In genomic region chr1:60162941-60163340, GRCh38 we compare ENCODE assay signal across 23 cellular contexts.
DNase-seq lines count a peak whose midpoint lies in the region; ATAC-seq, FAIRE-seq and TF ChIP-seq lines count a peak whose summit lies in the region.
"Had no signal": no experiment of that assay in that cellular context is flagged by ENCODE, and none has a peak within 500 bp of the region (broad histone marks: within the 10 kb centered on the region; RNA-seq: fewer than 3 reads in every experiment).

No MANE protein-coding gene starts in this region.

- H3K4me2 ChIP-seq in mesenchymal stem cell (ENCODE audit: low read length, poor library complexity, severe bottlenecking) (no peak overlapping the region), HepG2 (ENCODE audit: low read depth, low read length) (no peak overlapping the region), smooth muscle cell (no peak overlapping the region)
- H3K4me2 ChIP-seq: BLaER1 had no signal

- POLR2A ChIA-PET in HepG2 (lab: Yijun Ruan, JAX): no interaction called here

- H2BK5ac ChIP-seq in mesenchymal stem cell (ENCODE audit: low read depth, low read length, poor library complexity, severe bottlenecking): no peak overlapping the region

- H3K4me3 ChIP-seq in mesenchymal stem cell (ENCODE audit: insufficient read depth in 1 of 2, low read depth in 1 of 2, low read length in 2 of 2) (no peak overlapping the region), HepG2 (replicated peaks in 1 of 3; ENCODE audit: insufficient read depth in 1 of 3, low read depth in 2 of 3, low read length in 3 of 3) (no peak overlapping the region), smooth muscle cell (no peak overlapping the region)
- H3K4me3 ChIP-seq: BLaER1, GM12878 had no signal

- no peak overlapping the region for H4K8ac ChIP-seq in mesenchymal stem cell (ENCODE audit: low read length)

- no TSS peak for BruUV-seq in HepG2 (replicated peaks; lab: Mats Ljungman, UMichigan)

- H3K4me1 ChIP-seq in mesenchymal stem cell (ENCODE audit: control insufficient read depth, insufficient read depth, low read depth, low read length): no peaks in the 10 kb centered on the region
- no peaks in the 10 kb centered on the region for H3K4me1 ChIP-seq in HepG2 (ENCODE audit: insufficient read depth, low read length)
- H3K4me1 ChIP-seq in smooth muscle cell (ENCODE audit: low read depth): no peaks in the 10 kb centered on the region
- H3K4me1 ChIP-seq: BE2C, BLaER1, Caco-2 had no signal

- H4K20me1 ChIP-seq in HepG2 (ENCODE audit: insufficient read depth, low read length): no peaks in the 10 kb centered on the region
- H4K20me1 ChIP-seq in smooth muscle cell (ENCODE audit: low read depth): no peaks in the 10 kb centered on the region
- H4K20me1 ChIP-seq: BLaER1 had no signal

- H3K36me3 ChIP-seq in mesenchymal stem cell (ENCODE audit: control insufficient read depth in 1 of 2, insufficient read depth in 2 of 2, low read depth in 1 of 2, low read length in 2 of 2): no peaks in the 10 kb centered on the region
- H3K36me3 ChIP-seq in HepG2 (replicated peaks in 1 of 2; ENCODE audit: control insufficient read depth in 1 of 2, insufficient read depth in 2 of 2, low read length in 2 of 2): no peaks in the 10 kb centered on the region
- H3K36me3 ChIP-seq in smooth muscle cell (ENCODE audit: low read depth): no peaks in the 10 kb centered on the region
- H3K36me3 ChIP-seq: BE2C, BLaER1 had no signal

- no peaks in the 10 kb centered on the region for H3F3A ChIP-seq in smooth muscle cell (ENCODE audit: low read depth)

- H2AFZ ChIP-seq in mesenchymal stem cell (ENCODE audit: low read depth, low read length): no peak overlapping the region
- no peak overlapping the region for H2AFZ ChIP-seq in HepG2 (ENCODE audit: low read length)
- no peak overlapping the region for H2AFZ ChIP-seq in smooth muscle cell (ENCODE audit: low read depth)

- H3K18ac ChIP-seq in mesenchymal stem cell (ENCODE audit: low read depth in 1 of 2, low read length in 2 of 2): no peak overlapping the region

- no peak overlapping the region for H2AK5ac ChIP-seq in mesenchymal stem cell (ENCODE audit: low read length, severe bottlenecking)

- TF ChIP-seq POLR2A in HepG2 (IDR thresholded peaks at IDR 0.05; ENCODE audit: insufficient read depth in 1 of 2, low read depth in 2 of 2, low read length in 2 of 2): no peak

- H3K27me3 ChIP-seq in mesenchymal stem cell (ENCODE audit: control insufficient read depth in 1 of 2, insufficient read depth in 1 of 2, low read length in 2 of 2) (no peaks in the 10 kb centered on the region), HepG2 (ENCODE audit: control insufficient read depth in 1 of 2, insufficient read depth in 2 of 2, low read length in 2 of 2) (peaks cover 0 to 4% of the 10 kb centered on the region in 2 experiments; a peak in 2 of 5 replicates), smooth muscle cell (ENCODE audit: low read depth) (peaks cover 3% of the 10 kb centered on the region)
- H3K27me3 ChIP-seq: BE2C, BLaER1 had no signal

- in situ Hi-C loops in HepG2 (cut with HindIII; ENCODE audit: extremely low pct_ligation_motif_present, low pct_unique_long_range_greater_than_20kb): no loop called here

- no peak for TF ChIP-seq RAD21 in HepG2 (CRISPR knock-in tag; IDR thresholded peaks at IDR 0.05)

- no peaks in the 10 kb centered on the region for H3K79me1 ChIP-seq in mesenchymal stem cell (replicated peaks; ENCODE audit: low read length, poor library complexity, severe bottlenecking)

- no peak overlapping the region for H3K14ac ChIP-seq in mesenchymal stem cell (ENCODE audit: low read length in 2 of 2)

- H2BK15ac ChIP-seq in mesenchymal stem cell (ENCODE audit: low read depth, poor library complexity, severe bottlenecking): no peak overlapping the region

- ATAC-seq in HepG2: no peak
- ATAC-seq: GM12878 had no signal

- CTCF ChIA-PET in HepG2 (lab: Yijun Ruan, JAX; ENCODE audit: low intra/inter-chr PET ratio, low total read pairs): no interaction called here

- peak overlapping the region; percentile 20 for H3K27ac ChIP-seq in mesenchymal stem cell (ENCODE audit: low read length, poor library complexity, severe bottlenecking)
- H3K27ac ChIP-seq in HepG2 (ENCODE audit: extremely low read length, insufficient read depth, low read length): no peak overlapping the region
- H3K27ac ChIP-seq in smooth muscle cell (ENCODE audit: low read depth): no peak overlapping the region
- H3K27ac ChIP-seq: BLaER1 had no signal

- no peak for TF ChIP-seq CTCF in HepG2 (CRISPR knock-in tag; IDR thresholded peaks at IDR 0.05)
- TF ChIP-seq CTCF in smooth muscle cell (IDR thresholded peaks at IDR 0.05; ENCODE audit: borderline replicate concordance, insufficient read depth, poor library complexity, severe bottlenecking): no peak

- peak; percentile 11 for DNase-seq in NCI-H69 (lab: John Stamatoyannopoulos, UW)
- DNase-seq in mesenchymal stem cell: no peak
- no peak for DNase-seq in HepG2 (ENCODE audit: low spot score)
- no peak for DNase-seq in smooth muscle cell (lab: John Stamatoyannopoulos, UW; ENCODE audit: unreplicated experiment)
- DNase-seq in COLO829 (ENCODE audit: low spot score): no peak
- DNase-seq: 8988T; ACHN; BE2C; C1 segment of cervical spinal cord; Caco-2; Calu3; CD4-positive, alpha-beta memory T cell; CD4-positive, CD25-positive, alpha-beta regulatory T cell; CD8-positive, alpha-beta memory T cell; DMS79 treated with DMSO at 0.1 percent for 48 hours; GDM1 had no signal

- H3K9ac ChIP-seq in mesenchymal stem cell (ENCODE audit: low read length): no peak overlapping the region
- no peak overlapping the region for H3K9ac ChIP-seq in HepG2 (ENCODE audit: insufficient read depth, low read depth, low read length)
- H3K9ac ChIP-seq in smooth muscle cell (ENCODE audit: low read depth): no peak overlapping the region
- H3K9ac ChIP-seq: BLaER1 had no signal

- H3K23ac ChIP-seq in mesenchymal stem cell (ENCODE audit: low read length in 2 of 2): no peak overlapping the region

- H3K79me2 ChIP-seq in HepG2 (ENCODE audit: insufficient read depth, low read length) (no peaks in the 10 kb centered on the region), smooth muscle cell (ENCODE audit: low read depth) (no peaks in the 10 kb centered on the region)

- no peak overlapping the region for H4K91ac ChIP-seq in mesenchymal stem cell (ENCODE audit: low read length)

- 76% methylated on average over 2 of the region's 2 CpGs for WGBS in mesenchymal stem cell
- WGBS in HepG2 (ENCODE audit: low lambda C conversion rate): 0% methylated on average over 2 of the region's 2 CpGs
- WGBS in smooth muscle cell (ENCODE audit: low lambda C conversion rate): 75% methylated on average over 2 of the region's 2 CpGs

- no peak overlapping the region for H2BK12ac ChIP-seq in mesenchymal stem cell (ENCODE audit: low read length in 2 of 2)

- H3K4ac ChIP-seq in mesenchymal stem cell (ENCODE audit: low read depth in 1 of 2, low read length in 2 of 2): no peak overlapping the region

- intact Hi-C loops in HepG2 (cut with micrococcal nuclease; ENCODE audit: unreplicated experiment): no loop called here

- no peaks in the 10 kb centered on the region for H3K9me3 ChIP-seq in mesenchymal stem cell (ENCODE audit: control insufficient read depth, low read length)
- H3K9me3 ChIP-seq in HepG2 (ENCODE audit: low read length): no peaks in the 10 kb centered on the region
- no peaks in the 10 kb centered on the region for H3K9me3 ChIP-seq in smooth muscle cell (replicated peaks; ENCODE audit: low read depth)
- H3K9me3 ChIP-seq: BE2C, BLaER1, Caco-2 had no signal

- H2BK120ac ChIP-seq in mesenchymal stem cell (ENCODE audit: low read depth, low read length): no peak overlapping the region

- no peak for FAIRE-seq in HepG2 (lab: Jason Lieb, UNC)
- FAIRE-seq: A204.1, D721Med, GM12878, GM12892, GM18507, GM19239 had no signal

- TF ChIP-seq EP300 in HepG2 (IDR thresholded peaks at IDR 0.05; ENCODE audit: low read depth in 2 of 2, low read length in 2 of 2): no peak
- TF ChIP-seq EP300 in HepG2 (CRISPR knock-in tag; IDR thresholded peaks at IDR 0.05; ENCODE audit: borderline replicate concordance): no peak

TF ChIP-seq in HepG2, 621 proteins besides CTCF, POLR2A, EP300 and RAD21 (continues in another document):
- TF ChIP-seq NR0B2 (CRISPR knock-in tag; IDR thresholded peaks at IDR 0.05) (no peak), ZMYM4 (CRISPR knock-in tag; IDR thresholded peaks at IDR 0.05) (no peak), ZMYM3 (CRISPR knock-in tag; IDR thresholded peaks at IDR 0.05) (no peak), AFF4 (CRISPR knock-in tag; IDR thresholded peaks at IDR 0.05) (no peak)
